In genomic region chr22:42397332-42398246, GRCh38 we compare ENCODE assay signal across 1 cellular context.
TF ChIP-seq lines count a peak whose summit lies in the region.

No MANE protein-coding gene starts in this region.

TF ChIP-seq in GM12878, 131 proteins besides CTCF, POLR2A, EP300 and RAD21 (continued from another document):
- no peak for TF ChIP-seq IRF5 (IDR thresholded peaks at IDR 0.05; ENCODE audit: borderline replicate concordance)
- TF ChIP-seq NFIC (IDR thresholded peaks at IDR 0.05; ENCODE audit: low read depth, low read length): peak; percentile 45; the same call in 1 of the 2 replicates
- TF ChIP-seq TBL1XR1 (IDR thresholded peaks at IDR 0.05; ENCODE audit: low read depth, low read length): peak; percentile 70; the same call in 1 of the 2 replicates
- no peak for TF ChIP-seq MTA3 (IDR thresholded peaks at IDR 0.05; ENCODE audit: borderline replicate concordance, low read length)
